Comparison of ENCODE assay signal across 1 cellular context in the genomic region with DNA sequence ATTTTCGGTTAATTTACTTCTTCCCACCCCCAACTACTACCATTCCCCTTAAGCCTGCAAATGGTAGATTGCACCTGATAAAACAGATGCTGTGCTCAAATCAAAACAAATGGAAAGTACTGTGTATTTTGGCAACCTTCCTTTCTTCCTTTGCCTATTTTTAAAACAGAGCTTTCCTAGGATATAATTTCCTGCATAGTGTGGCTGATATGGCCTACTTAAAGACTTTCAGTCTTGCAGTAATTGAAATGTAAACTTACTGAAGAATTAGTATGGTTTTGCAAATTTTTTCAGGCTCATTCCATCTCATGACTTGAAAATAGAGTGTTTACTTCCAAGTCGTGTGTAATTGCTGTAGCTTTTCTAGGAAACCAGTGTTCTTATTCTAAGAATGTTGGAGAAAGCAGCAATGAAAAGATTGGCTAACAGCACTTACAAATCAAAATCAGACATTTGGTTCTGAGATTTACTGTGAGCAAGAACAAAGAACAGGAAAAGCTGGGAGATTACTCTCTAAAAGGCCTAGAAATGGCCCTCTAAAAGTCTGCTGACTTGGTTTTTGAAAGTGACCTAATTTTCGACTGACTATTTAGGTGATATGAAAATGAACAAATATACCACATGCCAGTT.
TF ChIP-seq lines count a peak whose summit lies in the region.

No MANE protein-coding gene starts in this region.

TF ChIP-seq in H1, 55 proteins besides CTCF, POLR2A, EP300 and RAD21 (continued from another document):
- no peak for TF ChIP-seq RNF2 (IDR thresholded peaks at IDR 0.05; ENCODE audit: borderline replicate concordance, low read depth, low read length, missing control alignments, poor library complexity, severe bottlenecking)
- no peak for TF ChIP-seq KDM5A (IDR thresholded peaks at IDR 0.05; ENCODE audit: low read length)
- no peak for TF ChIP-seq SUZ12 (IDR thresholded peaks at IDR 0.05; ENCODE audit: low read length)
- no peak for TF ChIP-seq SP4 (IDR thresholded peaks at IDR 0.05; ENCODE audit: low read length)
- no peak for TF ChIP-seq RBBP5 (IDR thresholded peaks at IDR 0.05; ENCODE audit: borderline replicate concordance, low read depth, low read length)
- no peak for TF ChIP-seq CTBP2 (IDR thresholded peaks at IDR 0.05; ENCODE audit: borderline replicate concordance, insufficient read depth, insufficient read length, low read length)
- no peak for TF ChIP-seq HDAC6 (IDR thresholded peaks at IDR 0.05; ENCODE audit: low read depth, low read length)
- TF ChIP-seq SIX5 (IDR thresholded peaks at IDR 0.05; ENCODE audit: low read depth, low read length), result no peak
